In genomic region chr11:65637794-65638317, GRCh38 we compare ENCODE assay signal across 1 cellular context.
TF ChIP-seq lines count a peak whose summit lies in the region.

A gene with protein sequence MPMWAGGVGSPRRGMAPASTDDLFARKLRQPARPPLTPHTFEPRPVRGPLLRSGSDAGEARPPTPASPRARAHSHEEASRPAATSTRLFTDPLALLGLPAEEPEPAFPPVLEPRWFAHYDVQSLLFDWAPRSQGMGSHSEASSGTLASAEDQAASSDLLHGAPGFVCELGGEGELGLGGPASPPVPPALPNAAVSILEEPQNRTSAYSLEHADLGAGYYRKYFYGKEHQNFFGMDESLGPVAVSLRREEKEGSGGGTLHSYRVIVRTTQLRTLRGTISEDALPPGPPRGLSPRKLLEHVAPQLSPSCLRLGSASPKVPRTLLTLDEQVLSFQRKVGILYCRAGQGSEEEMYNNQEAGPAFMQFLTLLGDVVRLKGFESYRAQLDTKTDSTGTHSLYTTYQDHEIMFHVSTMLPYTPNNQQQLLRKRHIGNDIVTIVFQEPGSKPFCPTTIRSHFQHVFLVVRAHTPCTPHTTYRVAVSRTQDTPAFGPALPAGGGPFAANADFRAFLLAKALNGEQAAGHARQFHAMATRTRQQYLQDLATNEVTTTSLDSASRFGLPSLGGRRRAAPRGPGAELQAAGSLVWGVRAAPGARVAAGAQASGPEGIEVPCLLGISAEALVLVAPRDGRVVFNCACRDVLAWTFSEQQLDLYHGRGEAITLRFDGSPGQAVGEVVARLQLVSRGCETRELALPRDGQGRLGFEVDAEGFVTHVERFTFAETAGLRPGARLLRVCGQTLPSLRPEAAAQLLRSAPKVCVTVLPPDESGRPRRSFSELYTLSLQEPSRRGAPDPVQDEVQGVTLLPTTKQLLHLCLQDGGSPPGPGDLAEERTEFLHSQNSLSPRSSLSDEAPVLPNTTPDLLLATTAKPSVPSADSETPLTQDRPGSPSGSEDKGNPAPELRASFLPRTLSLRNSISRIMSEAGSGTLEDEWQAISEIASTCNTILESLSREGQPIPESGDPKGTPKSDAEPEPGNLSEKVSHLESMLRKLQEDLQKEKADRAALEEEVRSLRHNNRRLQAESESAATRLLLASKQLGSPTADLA (plus strand): TSS chr11:65638101. CDS start chr11:65640922, 2,821 bp downstream.

TF ChIP-seq in K562, 482 proteins besides CTCF, POLR2A, EP300 and RAD21 (continues in another document):
- no peak for TF ChIP-seq RERE (CRISPR knock-in tag; IDR thresholded peaks at IDR 0.05; ENCODE audit: borderline replicate concordance)
- no peak for TF ChIP-seq SAFB (IDR thresholded peaks at IDR 0.05; ENCODE audit: borderline replicate concordance, low read depth, low read length)
- no peak for TF ChIP-seq SRSF1 (IDR thresholded peaks at IDR 0.05; ENCODE audit: low read depth, low read length)
- 0 out of 2 replicates have a peak, but pooled peaks have one; percentile 24 for TF ChIP-seq JUN (IDR thresholded peaks at IDR 0.05; ENCODE audit: borderline replicate concordance, low read depth, low read length)
- no peak for TF ChIP-seq JUN (CRISPR knock-in tag; IDR thresholded peaks at IDR 0.05; ENCODE audit: borderline replicate concordance)
- TF ChIP-seq ZNF586 (CRISPR knock-in tag; conservative IDR thresholded peaks at IDR 0.05), result no peak
- TF ChIP-seq BRD9 (IDR thresholded peaks at IDR 0.05; ENCODE audit: low read depth, partially characterized antibody), result no peak
- TF ChIP-seq ZNF184 (CRISPR knock-in tag; IDR thresholded peaks at IDR 0.05), result no peak
- no peak for TF ChIP-seq CHCHD3 (CRISPR knock-in tag; IDR thresholded peaks at IDR 0.05)
- TF ChIP-seq PCBP2 (IDR thresholded peaks at IDR 0.05; ENCODE audit: low read depth, low read length, poor library complexity, severe bottlenecking), result no peak
- TF ChIP-seq ZNF318 (IDR thresholded peaks at IDR 0.05; ENCODE audit: borderline replicate concordance in 1 of 2, low read depth in 1 of 2), result no peak
- TF ChIP-seq ZNF263 (CRISPR knock-in tag; IDR thresholded peaks at IDR 0.05; ENCODE audit: borderline replicate concordance), result peak; percentile 72; the same call in 1 of the 2 replicates
- no peak for TF ChIP-seq EZH2 (IDR thresholded peaks at IDR 0.05; ENCODE audit: borderline replicate concordance, low read depth, low read length)
- peak; percentile 61 for TF ChIP-seq CTBP1 (IDR thresholded peaks at IDR 0.05; ENCODE audit: borderline replicate concordance)
- no peak for TF ChIP-seq SP2 (IDR thresholded peaks at IDR 0.05; ENCODE audit: extremely low read depth, low read depth, low read length, poor library complexity, severe bottlenecking)
- TF ChIP-seq TCF3 (CRISPR knock-in tag; IDR thresholded peaks at IDR 0.05), result no peak; the same call in 1 of the 2 replicates
- no peak for TF ChIP-seq KLF6 (CRISPR knock-in tag; IDR thresholded peaks at IDR 0.05; ENCODE audit: borderline replicate concordance)
- no peak for TF ChIP-seq GATAD2A (IDR thresholded peaks at IDR 0.05)
- TF ChIP-seq FOXA1 (IDR thresholded peaks at IDR 0.05; ENCODE audit: borderline replicate concordance), result no peak
- no peak for TF ChIP-seq NEUROD1 (IDR thresholded peaks at IDR 0.05; ENCODE audit: borderline replicate concordance, low read depth, low read length, partially characterized antibody)
- TF ChIP-seq SIN3A (IDR thresholded peaks at IDR 0.05; ENCODE audit: borderline replicate concordance in 2 of 2, control insufficient read depth in 1 of 2, low read depth in 2 of 2, low read length in 2 of 2), result peak in 1 of 2 experiments; percentile 44; a peak in 2 of 4 replicates
- TF ChIP-seq DMBX1 (CRISPR knock-in tag; IDR thresholded peaks at IDR 0.05; ENCODE audit: borderline replicate concordance), result 0 out of 2 replicates have a peak, but pooled peaks have one; percentile 18
- 0 out of 2 replicates have a peak, but pooled peaks have one; percentile 35 for TF ChIP-seq ZSCAN32 (CRISPR knock-in tag; IDR thresholded peaks at IDR 0.05)
- TF ChIP-seq L3MBTL2 (IDR thresholded peaks at IDR 0.05), result peak; percentile 53; the same call in 1 of the 2 replicates
- TF ChIP-seq, protein P1, sequence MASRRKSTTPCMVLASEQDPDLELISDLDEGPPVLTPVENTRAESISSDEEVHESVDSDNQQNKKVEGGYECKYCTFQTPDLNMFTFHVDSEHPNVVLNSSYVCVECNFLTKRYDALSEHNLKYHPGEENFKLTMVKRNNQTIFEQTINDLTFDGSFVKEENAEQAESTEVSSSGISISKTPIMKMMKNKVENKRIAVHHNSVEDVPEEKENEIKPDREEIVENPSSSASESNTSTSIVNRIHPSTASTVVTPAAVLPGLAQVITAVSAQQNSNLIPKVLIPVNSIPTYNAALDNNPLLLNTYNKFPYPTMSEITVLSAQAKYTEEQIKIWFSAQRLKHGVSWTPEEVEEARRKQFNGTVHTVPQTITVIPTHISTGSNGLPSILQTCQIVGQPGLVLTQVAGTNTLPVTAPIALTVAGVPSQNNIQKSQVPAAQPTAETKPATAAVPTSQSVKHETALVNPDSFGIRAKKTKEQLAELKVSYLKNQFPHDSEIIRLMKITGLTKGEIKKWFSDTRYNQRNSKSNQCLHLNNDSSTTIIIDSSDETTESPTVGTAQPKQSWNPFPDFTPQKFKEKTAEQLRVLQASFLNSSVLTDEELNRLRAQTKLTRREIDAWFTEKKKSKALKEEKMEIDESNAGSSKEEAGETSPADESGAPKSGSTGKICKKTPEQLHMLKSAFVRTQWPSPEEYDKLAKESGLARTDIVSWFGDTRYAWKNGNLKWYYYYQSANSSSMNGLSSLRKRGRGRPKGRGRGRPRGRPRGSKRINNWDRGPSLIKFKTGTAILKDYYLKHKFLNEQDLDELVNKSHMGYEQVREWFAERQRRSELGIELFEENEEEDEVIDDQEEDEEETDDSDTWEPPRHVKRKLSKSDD (conservative IDR thresholded peaks at IDR 0.05; ENCODE audit: low read length), result no peak
- no peak for TF ChIP-seq ASH1L (IDR thresholded peaks at IDR 0.05; ENCODE audit: borderline replicate concordance, low read depth, partially characterized antibody)
- TF ChIP-seq ZNF76 (CRISPR knock-in tag; IDR thresholded peaks at IDR 0.05; ENCODE audit: borderline replicate concordance), result no peak
- 0 out of 2 replicates have a peak, but pooled peaks have one; percentile 12 for TF ChIP-seq MBD2 (IDR thresholded peaks at IDR 0.05; ENCODE audit: borderline replicate concordance, low read depth)
- no peak for TF ChIP-seq ARID2 (IDR thresholded peaks at IDR 0.05)
- no peak for TF ChIP-seq LEF1 (IDR thresholded peaks at IDR 0.05)
- TF ChIP-seq, protein P2, sequence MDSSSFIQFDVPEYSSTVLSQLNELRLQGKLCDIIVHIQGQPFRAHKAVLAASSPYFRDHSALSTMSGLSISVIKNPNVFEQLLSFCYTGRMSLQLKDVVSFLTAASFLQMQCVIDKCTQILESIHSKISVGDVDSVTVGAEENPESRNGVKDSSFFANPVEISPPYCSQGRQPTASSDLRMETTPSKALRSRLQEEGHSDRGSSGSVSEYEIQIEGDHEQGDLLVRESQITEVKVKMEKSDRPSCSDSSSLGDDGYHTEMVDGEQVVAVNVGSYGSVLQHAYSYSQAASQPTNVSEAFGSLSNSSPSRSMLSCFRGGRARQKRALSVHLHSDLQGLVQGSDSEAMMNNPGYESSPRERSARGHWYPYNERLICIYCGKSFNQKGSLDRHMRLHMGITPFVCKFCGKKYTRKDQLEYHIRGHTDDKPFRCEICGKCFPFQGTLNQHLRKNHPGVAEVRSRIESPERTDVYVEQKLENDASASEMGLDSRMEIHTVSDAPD (CRISPR knock-in tag; IDR thresholded peaks at IDR 0.05), result peak; percentile 40; the same call in 1 of the 2 replicates
- TF ChIP-seq PKNOX1 (IDR thresholded peaks at IDR 0.05), result no peak
- no peak for TF ChIP-seq SRSF7 (optimal IDR thresholded peaks at IDR 0.05; ENCODE audit: low read depth, low read length)
- no peak for TF ChIP-seq ZC3H8 (IDR thresholded peaks at IDR 0.05)
- TF ChIP-seq MTA3 (IDR thresholded peaks at IDR 0.05; ENCODE audit: borderline replicate concordance), result peak; percentile 73; the same call in 1 of the 2 replicates
- peak; percentile 81 to 83 for TF ChIP-seq NRF1 (conservative IDR thresholded peaks at IDR 0.05 in 1 of 2, IDR thresholded peaks at IDR 0.05 in 1 of 2)
- TF ChIP-seq TEAD2 (tag; IDR thresholded peaks at IDR 0.05), result no peak
- TF ChIP-seq ZNF143 (CRISPR knock-in tag; IDR thresholded peaks at IDR 0.05), result no peak
